ENCODE assay signal across 29 cellular contexts in the genomic region with DNA sequence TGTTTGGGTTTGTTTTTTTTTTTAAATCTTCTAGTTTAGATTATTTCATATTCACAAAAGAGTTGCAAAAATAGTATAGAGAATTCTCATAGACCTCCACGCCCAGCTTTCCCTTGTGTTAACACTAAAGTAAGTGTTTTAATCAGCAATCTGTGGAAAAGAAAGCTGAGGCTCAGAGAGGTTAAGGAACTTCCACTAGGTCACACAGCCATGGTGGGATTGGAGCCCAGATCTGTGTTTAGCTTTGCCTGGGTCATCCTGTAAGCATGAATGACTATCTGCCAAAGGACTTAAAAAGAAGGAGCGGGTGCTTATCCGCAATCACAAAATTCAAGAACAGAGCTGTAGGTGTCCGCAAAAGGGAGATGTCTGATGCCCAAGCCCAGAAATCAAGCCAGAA.
"Had no signal": no experiment of that assay in that cellular context is flagged by ENCODE, and none has a peak within 500 bp of the region (broad histone marks: within the 10 kb centered on the region; RNA-seq: fewer than 3 reads in every experiment).

No MANE protein-coding gene starts in this region.

- H3K27ac Mint-ChIP-seq: activated CD4-positive, alpha-beta memory T cell treated with anti-CD3 and anti-CD28 coated beads for 36 hours; activated CD4-positive, alpha-beta T cell treated with anti-CD3 and anti-CD28 coated beads for 36 hours; activated CD4-positive, alpha-beta T cell treated with anti-CD3 and anti-CD28 coated beads, Interleukin-2, amount 10 ng/mL, durations not matched to agents 24 days and 14 days; activated CD8-positive, alpha-beta memory T cell treated with anti-CD3 and anti-CD28 coated beads, Interleukin-2, amount 10 ng/mL, durations not matched to agents 7 days and 5 days; activated CD8-positive, alpha-beta T cell treated with anti-CD3 and anti-CD28 coated beads, Interleukin-2, amount 10 ng/mL, durations not matched to agents 7 days and 5 days; activated naive CD4-positive, alpha-beta T cell treated with anti-CD3 and anti-CD28 coated beads, Interleukin-2, amount 50 U/mL, for 24 hours; activated naive CD8-positive, alpha-beta T cell treated with anti-CD3 and anti-CD28 coated beads for 36 hours; activated naive CD8-positive, alpha-beta T cell treated with anti-CD3 and anti-CD28 coated beads, Interleukin-2, amount 50 U/mL, for 24 hours; activated T-helper 1 cell treated with anti-CD3 and anti-CD28 coated beads, Interleukin-12 subunit alpha, Interleukin-12 subunit beta, Interleukin-2, Interleukin-4 antibody, amounts not matched to agents 30 ng/mL and 10 ng/mL and 1 ng/mL, durations not matched to agents 14 hours and 24 hours and 36 hours; activated T-helper 2 cell treated with anti-CD3 and anti-CD28 coated beads, Interferon-gamma antibody, Interleukin-2, Interleukin-4, amounts not matched to agents 10 μg/mL and 5 μg/mL and 100 μg/mL, durations not matched to agents 14 hours and 24 hours and 36 hours had no signal

- DNase-seq: activated CD4-positive, alpha-beta memory T cell treated with anti-CD3 and anti-CD28 coated beads for 36 hours; activated CD4-positive, alpha-beta T cell treated with anti-CD3 and anti-CD28 coated beads for 36 hours; activated CD4-positive, alpha-beta T cell treated with anti-CD3 and anti-CD28 coated beads, Interleukin-2, amount 10 ng/mL, durations not matched to agents 24 days and 14 days; activated CD4-positive, CD25-positive, alpha-beta regulatory T cell; activated CD4-positive, CD25-positive, alpha-beta regulatory T cell treated with anti-CD3 and anti-CD28 coated beads, Interleukin-2, amount 50 U/mL, for 72 hours; activated CD8-positive, alpha-beta memory T cell treated with anti-CD3 and anti-CD28 coated beads, Interleukin-2, amount 10 ng/mL, durations not matched to agents 7 days and 5 days; activated CD8-positive, alpha-beta memory T cell treated with anti-CD3 and anti-CD28 coated beads, Interleukin-2, amount 50 U/mL, for 4 hours; activated CD8-positive, alpha-beta T cell treated with anti-CD3 and anti-CD28 coated beads, Interleukin-2, amount 10 ng/mL, durations not matched to agents 7 days and 5 days; activated gamma-delta T cell; activated naive CD4-positive, alpha-beta T cell; activated naive CD8-positive, alpha-beta T cell treated with anti-CD3 and anti-CD28 coated beads for 36 hours; activated naive CD8-positive, alpha-beta T cell treated with anti-CD3 and anti-CD28 coated beads, Interleukin-2, amount 50 U/mL, for 24 hours; activated T-cell treated with anti-CD3 and anti-CD28 coated beads, Interleukin-2, amount 50 U/mL, for 1 hour; activated T-cell treated with anti-CD3 and anti-CD28 coated beads, Interleukin-2, amount 50 U/mL, for 48 hours; adrenal gland; amygdala; aorta; body of pancreas; caudate nucleus; effector CD8-positive, alpha-beta T cell; esophagus squamous epithelium; foreskin melanocyte; heart right ventricle; T-helper 2 cell had no signal

- H3K27me3 Mint-ChIP-seq: activated CD4-positive, alpha-beta memory T cell treated with anti-CD3 and anti-CD28 coated beads for 36 hours; activated naive CD4-positive, alpha-beta T cell treated with anti-CD3 and anti-CD28 coated beads, Interleukin-2, amount 50 U/mL, for 24 hours had no signal

- H3K4me1 Mint-ChIP-seq: activated CD4-positive, alpha-beta T cell treated with anti-CD3 and anti-CD28 coated beads for 36 hours; activated CD4-positive, alpha-beta T cell treated with anti-CD3 and anti-CD28 coated beads, Interleukin-2, amount 10 ng/mL, durations not matched to agents 24 days and 14 days; activated CD8-positive, alpha-beta memory T cell treated with anti-CD3 and anti-CD28 coated beads, Interleukin-2, amount 10 ng/mL, durations not matched to agents 7 days and 5 days; activated naive CD4-positive, alpha-beta T cell treated with anti-CD3 and anti-CD28 coated beads, Interleukin-2, amount 50 U/mL, for 24 hours; activated naive CD8-positive, alpha-beta T cell treated with anti-CD3 and anti-CD28 coated beads for 36 hours; activated naive CD8-positive, alpha-beta T cell treated with anti-CD3 and anti-CD28 coated beads, Interleukin-2, amount 50 U/mL, for 24 hours had no signal

- H3K36me3 ChIP-seq: adrenal gland, esophagus squamous epithelium, gastroesophageal sphincter, heart right ventricle had no signal

- H3K4me3 Mint-ChIP-seq: activated CD4-positive, alpha-beta memory T cell treated with anti-CD3 and anti-CD28 coated beads for 36 hours; activated CD4-positive, alpha-beta T cell treated with anti-CD3 and anti-CD28 coated beads for 36 hours; activated CD4-positive, alpha-beta T cell treated with anti-CD3 and anti-CD28 coated beads, Interleukin-2, amount 10 ng/mL, durations not matched to agents 24 days and 14 days; activated CD8-positive, alpha-beta memory T cell treated with anti-CD3 and anti-CD28 coated beads, Interleukin-2, amount 10 ng/mL, durations not matched to agents 7 days and 5 days; activated CD8-positive, alpha-beta T cell treated with anti-CD3 and anti-CD28 coated beads, Interleukin-2, amount 10 ng/mL, durations not matched to agents 7 days and 5 days; activated naive CD4-positive, alpha-beta T cell treated with anti-CD3 and anti-CD28 coated beads, Interleukin-2, amount 50 U/mL, for 24 hours; activated naive CD8-positive, alpha-beta T cell treated with anti-CD3 and anti-CD28 coated beads for 36 hours; activated naive CD8-positive, alpha-beta T cell treated with anti-CD3 and anti-CD28 coated beads, Interleukin-2, amount 50 U/mL, for 24 hours; activated T-helper 1 cell treated with anti-CD3 and anti-CD28 coated beads, Interleukin-12 subunit alpha, Interleukin-12 subunit beta, Interleukin-2, Interleukin-4 antibody, amounts not matched to agents 30 ng/mL and 10 ng/mL and 1 ng/mL, durations not matched to agents 14 hours and 24 hours and 36 hours had no signal

- H3K36me3 Mint-ChIP-seq: activated CD4-positive, alpha-beta memory T cell treated with anti-CD3 and anti-CD28 coated beads for 36 hours; activated CD8-positive, alpha-beta memory T cell treated with anti-CD3 and anti-CD28 coated beads, Interleukin-2, amount 10 ng/mL, durations not matched to agents 7 days and 5 days; activated naive CD4-positive, alpha-beta T cell treated with anti-CD3 and anti-CD28 coated beads, Interleukin-2, amount 50 U/mL, for 24 hours; activated naive CD8-positive, alpha-beta T cell treated with anti-CD3 and anti-CD28 coated beads for 36 hours had no signal

- H3K4me3 ChIP-seq: adrenal gland, body of pancreas, esophagus squamous epithelium, gastroesophageal sphincter, heart right ventricle had no signal

- H3K9me3 Mint-ChIP-seq: activated CD4-positive, alpha-beta memory T cell treated with anti-CD3 and anti-CD28 coated beads for 36 hours; activated CD4-positive, alpha-beta T cell treated with anti-CD3 and anti-CD28 coated beads, Interleukin-2, amount 10 ng/mL, durations not matched to agents 24 days and 14 days; activated naive CD4-positive, alpha-beta T cell treated with anti-CD3 and anti-CD28 coated beads, Interleukin-2, amount 50 U/mL, for 24 hours; activated naive CD8-positive, alpha-beta T cell treated with anti-CD3 and anti-CD28 coated beads for 36 hours; activated naive CD8-positive, alpha-beta T cell treated with anti-CD3 and anti-CD28 coated beads, Interleukin-2, amount 50 U/mL, for 24 hours; activated T-helper 1 cell treated with anti-CD3 and anti-CD28 coated beads, Interleukin-12 subunit alpha, Interleukin-12 subunit beta, Interleukin-2, Interleukin-4 antibody, amounts not matched to agents 30 ng/mL and 10 ng/mL and 1 ng/mL, durations not matched to agents 14 hours and 24 hours and 36 hours; activated T-helper 2 cell treated with anti-CD3 and anti-CD28 coated beads, Interferon-gamma antibody, Interleukin-2, Interleukin-4, amounts not matched to agents 10 μg/mL and 5 μg/mL and 100 μg/mL, durations not matched to agents 14 hours and 24 hours and 36 hours had no signal

- H3K27me3 ChIP-seq: adrenal gland, body of pancreas had no signal

- H3K4me1 ChIP-seq: adrenal gland, gastroesophageal sphincter, heart right ventricle had no signal

- H3K27ac ChIP-seq: adrenal gland, epithelial cell of prostate, gastroesophageal sphincter, heart right ventricle had no signal

- ATAC-seq: activated CD4-positive, alpha-beta T cell treated with anti-CD3 and anti-CD28 coated beads for 36 hours; activated CD8-positive, alpha-beta memory T cell treated with anti-CD3 and anti-CD28 coated beads, Interleukin-2, amount 10 ng/mL, durations not matched to agents 7 days and 5 days; activated CD8-positive, alpha-beta T cell treated with anti-CD3 and anti-CD28 coated beads, Interleukin-2, amount 10 ng/mL, durations not matched to agents 7 days and 5 days; activated naive CD8-positive, alpha-beta T cell treated with anti-CD3 and anti-CD28 coated beads, Interleukin-2, amount 50 U/mL, for 24 hours; gastroesophageal sphincter; heart right ventricle had no signal

- H3K9me3 ChIP-seq: adrenal gland, body of pancreas, esophagus squamous epithelium, gastroesophageal sphincter, heart right ventricle had no signal
